In the genomic region with DNA sequence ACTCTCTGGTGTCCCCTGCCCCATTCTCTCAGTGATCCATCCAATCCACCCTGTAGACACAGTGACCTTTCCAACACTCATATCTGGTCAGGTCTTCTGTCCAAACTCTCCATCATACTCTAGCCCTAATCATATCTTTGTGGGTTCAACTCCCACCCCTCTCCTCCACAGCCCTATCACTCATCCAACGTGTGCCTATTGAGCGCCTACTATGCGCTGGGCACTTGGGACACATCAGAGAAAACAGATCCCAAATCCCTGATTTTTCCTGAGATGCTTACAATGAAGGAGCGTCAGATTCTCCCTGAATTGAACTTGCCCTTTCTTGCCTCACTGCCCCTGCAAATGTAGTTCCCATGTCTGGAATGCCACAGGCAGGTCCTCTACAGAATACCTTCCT, we compare ENCODE assay signal across 15 cellular contexts. TPM values are rescaled to one million over a fixed set of nuclear protein-coding genes. Genes with fewer than 3 reads are reported as not detected.
DNase-seq lines count a peak whose midpoint lies in the region; ATAC-seq and TF ChIP-seq lines count a peak whose summit lies in the region.
"Had no signal": no experiment of that assay in that cellular context is flagged by ENCODE, and none has a peak within 500 bp of the region (broad histone marks: within the 10 kb centered on the region; RNA-seq: fewer than 3 reads in every experiment).

No MANE protein-coding gene starts in this region.

- CTCF ChIA-PET in activated naive CD4-positive, alpha-beta T cell treated with anti-CD3 and anti-CD28 coated beads, Interleukin-2, amount 10 ng/mL, durations not matched to agents 7 days and 5 days (lab: Charles Lee): no interaction called here

- no peak overlapping the region for H3K27ac ChIP-seq in substantia nigra (ENCODE audit: low read depth, low read length, poor library complexity, severe bottlenecking)
- H3K27ac ChIP-seq: vagina had no signal

- H3K9me3 ChIP-seq in T-helper 17 cell (ENCODE audit: control insufficient read depth, low read length, poor library complexity, severe bottlenecking): no peaks in the 10 kb centered on the region
- H3K9me3 ChIP-seq: MG63, vagina had no signal

- H3K36me3 Mint-ChIP-seq in activated naive CD4-positive, alpha-beta T cell treated with anti-CD3 and anti-CD28 coated beads, Interleukin-2, amount 10 ng/mL, durations not matched to agents 7 days and 5 days: peaks cover 24% of the 10 kb centered on the region
- H3K36me3 Mint-ChIP-seq in activated naive CD4-positive, alpha-beta T cell treated with anti-CD3 and anti-CD28 coated beads, Interleukin-2, amount 50 U/mL, for 72 hours: peaks cover 5 to 24% of the 10 kb centered on the region in 2 donors
- H3K36me3 Mint-ChIP-seq in T-helper 17 cell (ENCODE audit: low read depth): peaks cover 5% of the 10 kb centered on the region
- H3K36me3 Mint-ChIP-seq in neural crest cell (ENCODE audit: low read depth): peaks cover 15% of the 10 kb centered on the region

- H3K27ac Mint-ChIP-seq in activated naive CD4-positive, alpha-beta T cell treated with anti-CD3 and anti-CD28 coated beads, Interleukin-2, amount 10 ng/mL, durations not matched to agents 7 days and 5 days: peak overlapping the region; percentile 8
- peak overlapping the region in 1 of 2 donors; percentile 0 for H3K27ac Mint-ChIP-seq in activated naive CD4-positive, alpha-beta T cell treated with anti-CD3 and anti-CD28 coated beads, Interleukin-2, amount 50 U/mL, for 72 hours
- H3K27ac Mint-ChIP-seq in T-helper 17 cell (no peak overlapping the region), neural crest cell (ENCODE audit: unreplicated experiment) (peak overlapping the region; percentile 62)

- peaks cover 17% of the 10 kb centered on the region for H3K4me1 Mint-ChIP-seq in activated naive CD4-positive, alpha-beta T cell treated with anti-CD3 and anti-CD28 coated beads, Interleukin-2, amount 10 ng/mL, durations not matched to agents 7 days and 5 days
- H3K4me1 Mint-ChIP-seq in T-helper 17 cell: peaks cover 7% of the 10 kb centered on the region
- H3K4me1 Mint-ChIP-seq in neural crest cell: peaks cover 24% of the 10 kb centered on the region

- no peak for TF ChIP-seq CTCF in neural crest cell (conservative IDR thresholded peaks at IDR 0.05)

- DNase-seq in activated naive CD4-positive, alpha-beta T cell treated with anti-CD3 and anti-CD28 coated beads, Interleukin-2, amount 10 ng/mL, durations not matched to agents 7 days and 5 days: no peak
- DNase-seq in activated naive CD4-positive, alpha-beta T cell treated with anti-CD3 and anti-CD28 coated beads, Interleukin-2, amount 50 U/mL, for 72 hours (ENCODE audit: low spot score in 2 of 2): no peak
- DNase-seq in T-helper 17 cell (no peak), neural crest cell (ENCODE audit: low read depth, low spot score) (no peak), substantia nigra (lab: John Stamatoyannopoulos, UW) (no peak)
- DNase-seq: aorta; EL; mesenchymal stem cell; MG63; NCI-H2171; posterior cingulate gyrus; stimulated activated CD4-positive, alpha-beta T cell treated with anti-CD3 and anti-CD28 coated beads, Interleukin-15, amount 100 ng/mL, for 24 hours; stimulated activated CD8-positive, alpha-beta memory T cell treated with anti-CD3 and anti-CD28 coated beads, Interleukin-4, amount 100 ng/mL, for 48 hours had no signal

- peak overlapping the region; percentile 2 for H3K4me3 Mint-ChIP-seq in activated naive CD4-positive, alpha-beta T cell treated with anti-CD3 and anti-CD28 coated beads, Interleukin-2, amount 10 ng/mL, durations not matched to agents 7 days and 5 days
- H3K4me3 Mint-ChIP-seq in T-helper 17 cell (peak overlapping the region; percentile 36), neural crest cell (no peak overlapping the region)

- H3K9me3 Mint-ChIP-seq in activated naive CD4-positive, alpha-beta T cell treated with anti-CD3 and anti-CD28 coated beads, Interleukin-2, amount 10 ng/mL, durations not matched to agents 7 days and 5 days: no peaks in the 10 kb centered on the region
- H3K9me3 Mint-ChIP-seq in activated naive CD4-positive, alpha-beta T cell treated with anti-CD3 and anti-CD28 coated beads, Interleukin-2, amount 50 U/mL, for 72 hours: no peaks in the 10 kb centered on the region
- no peaks in the 10 kb centered on the region for H3K9me3 Mint-ChIP-seq in neural crest cell

- ATAC-seq in activated naive CD4-positive, alpha-beta T cell treated with anti-CD3 and anti-CD28 coated beads, Interleukin-2, amount 50 U/mL, for 72 hours: no peak
- ATAC-seq in T-helper 17 cell (no peak), HG03442 (IDR thresholded peaks at IDR 0.05; ENCODE audit: unreplicated experiment) (no peak)

- H3K27me3 Mint-ChIP-seq in activated naive CD4-positive, alpha-beta T cell treated with anti-CD3 and anti-CD28 coated beads, Interleukin-2, amount 10 ng/mL, durations not matched to agents 7 days and 5 days: no peaks in the 10 kb centered on the region
- H3K27me3 Mint-ChIP-seq in T-helper 17 cell: no peaks in the 10 kb centered on the region
- no peaks in the 10 kb centered on the region for H3K27me3 Mint-ChIP-seq in neural crest cell (ENCODE audit: low read depth)

RNA-seq across cellular contexts. Expression of gene DCTPP1, which starts 1.8 kb away (rescaled TPM):
- 100 to 1,000 TPM in 1 of 2 donors, 10 to 100 TPM in 1; 53.1 to 113 TPM for total RNA-seq in activated naive CD4-positive, alpha-beta T cell treated with anti-CD3 and anti-CD28 coated beads, Interleukin-2, amount 50 U/mL, for 72 hours
- total RNA-seq in T-helper 17 cell: 10 to 100 TPM; 17.4 to 19.2 TPM
- total RNA-seq in neural crest cell: 91.6 and 94.3 TPM in 2 replicates

RNA-seq across cellular contexts. Expression of gene SEPHS2, which starts 17.6 kb away (rescaled TPM):
- total RNA-seq in activated naive CD4-positive, alpha-beta T cell treated with anti-CD3 and anti-CD28 coated beads, Interleukin-2, amount 50 U/mL, for 72 hours: 10 to 100 TPM; 54.8 to 62.7 TPM
- total RNA-seq in T-helper 17 cell: 10 to 100 TPM; 18.3 to 21.4 TPM
- total RNA-seq in neural crest cell: 29.6 and 30.5 TPM in 2 replicates

RNA-seq across cellular contexts. Expression of gene ZNF771, which starts 20.6 kb away (rescaled TPM):
- total RNA-seq in activated naive CD4-positive, alpha-beta T cell treated with anti-CD3 and anti-CD28 coated beads, Interleukin-2, amount 50 U/mL, for 72 hours: 1 to 10 TPM; 4.4 to 7.9 TPM
- 1 to 10 TPM; 1.4 to 1.5 TPM for total RNA-seq in T-helper 17 cell
- total RNA-seq in neural crest cell: 17.5 and 18.9 TPM in 2 replicates

RNA-seq across cellular contexts. Expression of gene ZNF48, which starts 32.8 kb away (rescaled TPM):
- total RNA-seq in activated naive CD4-positive, alpha-beta T cell treated with anti-CD3 and anti-CD28 coated beads, Interleukin-2, amount 50 U/mL, for 72 hours: 10 to 100 TPM in 1 of 2 donors, 1 to 10 TPM in 1; 7.6 to 10.9 TPM
- total RNA-seq in T-helper 17 cell: 1 to 10 TPM; 6.2 to 6.7 TPM
- 59.9 and 60.9 TPM in 2 replicates for total RNA-seq in neural crest cell

RNA-seq across cellular contexts. Expression of gene ITGAL, which starts 44.5 kb away (rescaled TPM):
- total RNA-seq in activated naive CD4-positive, alpha-beta T cell treated with anti-CD3 and anti-CD28 coated beads, Interleukin-2, amount 50 U/mL, for 72 hours: 100 to 1,000 TPM; 297 to 390 TPM
- 100 to 1,000 TPM; 322 to 338 TPM for total RNA-seq in T-helper 17 cell
- total RNA-seq in neural crest cell: not detected in 2 replicates
